17 cellular contexts compared by ENCODE assay signal in the genomic region with DNA sequence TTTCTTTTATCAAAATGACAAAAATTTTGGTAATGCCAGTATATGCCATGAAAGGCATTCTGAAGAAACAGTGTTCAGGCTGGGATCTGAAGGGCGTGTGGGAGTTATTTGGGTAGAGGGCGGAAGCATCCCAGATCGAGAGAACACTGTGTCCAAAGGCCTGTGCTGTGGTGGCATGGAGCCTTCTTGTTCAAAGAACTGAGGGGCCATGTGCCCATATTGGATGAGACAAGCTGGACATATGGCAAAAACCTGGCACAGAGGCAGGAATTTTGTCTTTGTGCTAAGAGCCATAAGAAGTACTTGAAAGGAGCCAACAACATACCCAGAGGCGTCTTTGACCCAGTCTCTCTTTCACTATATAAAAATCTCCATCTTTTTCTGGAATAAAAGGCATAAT.
A peak's percentile ranks its signal among the peaks of the same experiment; 100 is the strongest.
DNase-seq lines count a peak whose midpoint lies in the region; ATAC-seq, FAIRE-seq and TF ChIP-seq lines count a peak whose summit lies in the region.
"Had no signal": no experiment of that assay in that cellular context is flagged by ENCODE, and none has a peak within 500 bp of the region (broad histone marks: within the 10 kb centered on the region; RNA-seq: fewer than 3 reads in every experiment).

No MANE protein-coding gene starts in this region.

- no peak for TF ChIP-seq CTCF in pancreas (IDR thresholded peaks at IDR 0.05)

- no peaks in the 10 kb centered on the region for H3K36me3 ChIP-seq in pancreas
- H3K36me3 ChIP-seq: BLaER1 treated with 17β-estradiol and CSF1 and Interleukin-3, amounts not matched to agents 10 nM and 100 nM had no signal

- H3K27me3 ChIP-seq in pancreas: no peaks in the 10 kb centered on the region
- H3K27me3 ChIP-seq: BLaER1 treated with 17β-estradiol and CSF1 and Interleukin-3, amounts not matched to agents 10 nM and 100 nM had no signal

- no peak for ATAC-seq in HG03565 (IDR thresholded peaks at IDR 0.05; ENCODE audit: unreplicated experiment)
- ATAC-seq in pancreas: no peak
- ATAC-seq: CD8-positive, alpha-beta T cell; HCT116; HepG2 had no signal

- DNase-seq in NCI-H510A treated with DMSO at 0.1 percent for 48 hours (lab: John Stamatoyannopoulos, UW) (peak; percentile 2), NCI-H510A (lab: John Stamatoyannopoulos, UW) (no peak), NCI-H524 treated with DMSO at 0.1 percent for 48 hours (lab: John Stamatoyannopoulos, UW) (peak; percentile 22), inferior parietal cortex (ENCODE audit: extremely low spot score) (peak; percentile 24), pancreas (no peak), NCI-H2171 treated with DMSO at 0.1 percent for 48 hours (lab: John Stamatoyannopoulos, UW) (no peak)
- DNase-seq: 8988T; Calu3; CD8-positive, alpha-beta T cell; GDM1; GOT3; H7; HFFc6 had no signal

- H3K4me1 ChIP-seq in pancreas: no peaks in the 10 kb centered on the region

- H3K27ac ChIP-seq in pancreas: no peak overlapping the region
- H3K27ac ChIP-seq: BLaER1 treated with 17β-estradiol and CSF1 and Interleukin-3, amounts not matched to agents 10 nM and 100 nM had no signal

- 88 to 94% methylated on average over 4 of the region's 4 CpGs for WGBS in pancreas, 2 donors

- no peak overlapping the region for H3K4me3 ChIP-seq in pancreas
- H3K4me3 ChIP-seq: BLaER1 treated with 17β-estradiol and CSF1 and Interleukin-3, amounts not matched to agents 10 nM and 100 nM had no signal

- intact Hi-C loops in pancreas (cut with DNase I): no loop called here

- no peaks in the 10 kb centered on the region for H3K9me3 ChIP-seq in pancreas

- no peak for FAIRE-seq in pancreas (lab: Jason Lieb, UNC)
- FAIRE-seq: HepG2 had no signal

Comparison
In these comparisons a context has a peak if more than half of its experiments do, and no peak if none do; other contexts are left out.
1. DNase-seq: peak in NCI-H510A treated with DMSO at 0.1 percent for 48 hours (single experiment), NCI-H524 treated with DMSO at 0.1 percent for 48 hours (single experiment) and inferior parietal cortex (single experiment); none in NCI-H510A (single experiment), pancreas (0 of 6) and NCI-H2171 treated with DMSO at 0.1 percent for 48 hours (single experiment).